In the genomic region with DNA sequence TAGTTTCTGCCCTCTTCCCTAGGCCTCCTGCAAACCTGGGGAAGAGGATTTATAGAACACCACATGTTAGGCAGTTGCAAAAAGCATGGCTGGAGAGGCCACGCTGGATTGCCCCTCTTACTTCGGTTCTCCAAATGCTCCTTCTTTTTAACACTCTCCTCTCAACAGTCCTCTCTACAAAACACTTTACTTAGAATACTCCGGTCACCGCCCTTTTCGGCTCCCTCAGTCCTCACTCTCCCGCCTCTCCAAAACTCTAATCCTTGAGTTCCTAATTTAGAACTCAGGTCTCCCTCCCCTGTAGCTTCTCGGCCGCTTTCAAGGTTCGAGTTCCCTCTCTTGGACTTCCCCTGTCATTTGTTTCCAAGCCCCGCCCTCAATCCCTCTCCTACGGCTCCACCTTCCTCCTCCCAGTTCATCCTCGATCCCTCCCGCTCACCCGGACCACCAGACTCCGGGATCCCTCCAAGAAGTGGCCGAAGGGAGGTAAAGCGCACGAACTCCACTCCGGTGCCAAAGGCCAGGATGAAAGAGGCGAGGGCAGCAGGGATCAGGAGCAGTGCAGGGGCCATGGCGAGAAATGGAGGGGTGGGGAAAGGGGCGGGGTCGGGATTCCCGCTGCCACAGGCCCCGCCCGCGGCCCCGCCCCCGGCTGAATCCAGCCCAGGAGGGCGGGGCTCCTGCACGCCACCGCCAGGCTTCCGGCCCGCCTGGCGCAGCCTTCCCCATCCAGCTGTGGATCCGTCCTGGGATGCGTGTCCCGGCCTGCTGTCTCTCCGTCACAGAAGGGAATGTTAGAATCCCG, we compare ENCODE assay signal across 8 cellular contexts. TPM values are rescaled to one million over a fixed set of nuclear protein-coding genes. Genes with fewer than 3 reads are reported as not detected.
A peak's percentile ranks its signal among the peaks of the same experiment; 100 is the strongest.
DNase-seq lines count a peak whose midpoint lies in the region; ATAC-seq and TF ChIP-seq lines count a peak whose summit lies in the region.

A gene with protein sequence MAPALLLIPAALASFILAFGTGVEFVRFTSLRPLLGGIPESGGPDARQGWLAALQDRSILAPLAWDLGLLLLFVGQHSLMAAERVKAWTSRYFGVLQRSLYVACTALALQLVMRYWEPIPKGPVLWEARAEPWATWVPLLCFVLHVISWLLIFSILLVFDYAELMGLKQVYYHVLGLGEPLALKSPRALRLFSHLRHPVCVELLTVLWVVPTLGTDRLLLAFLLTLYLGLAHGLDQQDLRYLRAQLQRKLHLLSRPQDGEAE (minus strand): TSS at position 582 of the 805 bp plus-strand sequence. CDS start 10 bp downstream, at position 572.

- peak within 1 kb of the TSS; percentile 100 for H3K9ac ChIP-seq in BLaER1

- no peaks in the 10 kb centered on the region for H3K27me3 Mint-ChIP-seq in neural crest cell (ENCODE audit: low read depth)

- peaks cover 3% of the 10 kb centered on the region; the same call in 1 of the 2 replicates for H3K36me3 ChIP-seq in BLaER1

- peaks cover 55% of the 10 kb centered on the region for H3K4me1 Mint-ChIP-seq in neural crest cell

- H3K4me3 Mint-ChIP-seq in neural crest cell, result peak within 1 kb of the TSS; percentile 96

- DNase-seq in NB4 (ENCODE audit: low read depth), result peak; percentile 87
- peak; percentile 90 for DNase-seq in SK-N-DZ (ENCODE audit: low spot score)
- DNase-seq in activated naive CD4-positive, alpha-beta T cell treated with Interleukin-2 at 50 U/mL for 16 hours, result peak; percentile 74
- DNase-seq in foreskin keratinocyte, result peak; percentile 87 to 92
- peak; percentile 75 for DNase-seq in neural crest cell (ENCODE audit: low read depth, low spot score)
- peak; percentile 81 for DNase-seq in superior temporal gyrus (ENCODE audit: extremely low spot score)

- H3K9me3 Mint-ChIP-seq in neural crest cell, result peaks cover 2% of the 10 kb centered on the region

- H4K20me1 ChIP-seq in BLaER1, result peaks cover under 1% of the 10 kb centered on the region; the same call in 1 of the 2 replicates

- H3K36me3 Mint-ChIP-seq in neural crest cell (ENCODE audit: low read depth), result no peaks in the 10 kb centered on the region

- H3K27ac Mint-ChIP-seq in neural crest cell (ENCODE audit: unreplicated experiment), result peak within 1 kb of the TSS; percentile 96

- peak within 1 kb of the TSS; percentile 100 for H3K4me2 ChIP-seq in BLaER1

- H3K9me3 ChIP-seq in BLaER1, result no peaks in the 10 kb centered on the region

- peak within 1 kb of the TSS; percentile 100 for H3K27ac ChIP-seq in BLaER1
- H3K27ac ChIP-seq in foreskin keratinocyte, result peak within 1 kb of the TSS; percentile 72

- H3K27me3 ChIP-seq in BLaER1 (no peaks in the 10 kb centered on the region), foreskin keratinocyte (no peaks in the 10 kb centered on the region)

- ATAC-seq in GM21447 (IDR thresholded peaks at IDR 0.05; ENCODE audit: unreplicated experiment) (peak; percentile 20), foreskin keratinocyte (peak; percentile 75)

- peak within 1 kb of the TSS; percentile 91 for H3K4me3 ChIP-seq in BLaER1
- peak within 1 kb of the TSS; percentile 78 for H3K4me3 ChIP-seq in NB4 (ENCODE audit: low read depth, low read length)

- H3K4me1 ChIP-seq in BLaER1, result peaks cover 34% of the 10 kb centered on the region
- H3K4me1 ChIP-seq in foreskin keratinocyte, result peaks cover 13% of the 10 kb centered on the region

- TF ChIP-seq CTCF in NB4 (IDR thresholded peaks at IDR 0.05; ENCODE audit: low read depth, low read length) (no peak), foreskin keratinocyte (conservative IDR thresholded peaks at IDR 0.05) (no peak), neural crest cell (conservative IDR thresholded peaks at IDR 0.05) (no peak)

- peak; percentile 36 for TF ChIP-seq POLR2A in NB4 (IDR thresholded peaks at IDR 0.05; ENCODE audit: extremely low read depth, insufficient read length)

RNA-seq across cellular contexts. Expression of the gene that starts here (rescaled TPM):
- 27.6 and 35.7 TPM in 2 replicates for polyA plus RNA-seq in SK-N-DZ (2014; cell fraction: cytosol; rRNA removed)
- polyA plus RNA-seq in SK-N-DZ (2014; cell fraction: nucleus; rRNA removed), result 26.0 and 29.3 TPM in 2 replicates
- 24.5 and 26.3 TPM in 2 replicates for total RNA-seq in foreskin keratinocyte
- polyA plus RNA-seq in foreskin keratinocyte, result 41.6 and 45.7 TPM in 2 replicates
- total RNA-seq in neural crest cell, result 66.5 and 69.2 TPM in 2 replicates

Comparison
In these comparisons a context has a peak if more than half of its experiments do, and no peak if none do; other contexts are left out.
1. Peak in every context shown above with its lines: DNase-seq, ATAC-seq, H3K4me3 ChIP-seq and H3K27ac ChIP-seq.